ENCODE assay signal across 22 cellular contexts in genomic region chr3:64268926-64269325, GRCh38. TPM values are rescaled to one million over a fixed set of nuclear protein-coding genes. Genes with fewer than 3 reads are reported as not detected.
DNase-seq lines count a peak whose midpoint lies in the region; ATAC-seq and TF ChIP-seq lines count a peak whose summit lies in the region.
"Had no signal": no experiment of that assay in that cellular context is flagged by ENCODE, and none has a peak within 500 bp of the region (broad histone marks: within the 10 kb centered on the region; RNA-seq: fewer than 3 reads in every experiment).

No MANE protein-coding gene starts in this region.

- DNase-seq in Right ventricle myocardium inferior (ENCODE audit: missing footprints), result no peak
- no peak for DNase-seq in cardiac septum (ENCODE audit: low spot score)
- DNase-seq in breast epithelium (ENCODE audit: low spot score in 2 of 2), result no peak
- peak; percentile 22 to 74 (median 72) for DNase-seq in right cardiac atrium
- no peak for DNase-seq in sigmoid colon
- DNase-seq in T1000 (lab: John Stamatoyannopoulos, UW), result no peak
- DNase-seq in islet precursor cell, result no peak
- DNase-seq in NCI-H345 (lab: John Stamatoyannopoulos, UW), result no peak
- DNase-seq: activated CD4-positive, alpha-beta memory T cell treated with anti-CD3 and anti-CD28 coated beads for 36 hours; activated CD4-positive, alpha-beta T cell treated with anti-CD3 and anti-CD28 coated beads for 1 hour; activated naive CD4-positive, alpha-beta T cell; CD4-positive, alpha-beta memory T cell; NCI-H146; NCI-H2171 treated with DMSO at 0.1 percent for 48 hours; NCI-H510A treated with DMSO at 0.1 percent for 48 hours; SHP77 treated with DMSO at 0.1 percent for 48 hours; spleen; stimulated activated CD4-positive, alpha-beta T cell treated with anti-CD3 and anti-CD28 coated beads, Interleukin-2, amount 100 ng/mL, for 24 hours; stimulated activated naive CD8-positive, alpha-beta T cell treated with anti-CD3 and anti-CD28 coated beads, Interleukin-15, Interleukin-2, amounts not matched to agents 100 U/mL and 50 U/mL, for 24 hours; T-helper 2 cell had no signal

- no peaks in the 10 kb centered on the region for H3K27me3 ChIP-seq in breast epithelium
- H3K27me3 ChIP-seq in right cardiac atrium (ENCODE audit: control insufficient read depth, insufficient read depth), result no peaks in the 10 kb centered on the region
- no peaks in the 10 kb centered on the region for H3K27me3 ChIP-seq in sigmoid colon

- 64% methylated on average over 4 of the region's 4 CpGs for WGBS in right cardiac atrium
- WGBS in sigmoid colon, 2 donors, result 61 to 80% methylated on average over 4 of the region's 4 CpGs

- ATAC-seq in Right ventricle myocardium inferior (peak; percentile 30), right cardiac atrium (no peak)
- ATAC-seq: HCT116; stimulated activated naive CD8-positive, alpha-beta T cell treated with anti-CD3 and anti-CD28 coated beads, Interleukin-15, Interleukin-2, amounts not matched to agents 100 U/mL and 50 U/mL, for 24 hours had no signal

- H3K27ac ChIP-seq in breast epithelium, result peak overlapping the region; percentile 91 to 97
- no peak overlapping the region for H3K27ac ChIP-seq in right cardiac atrium (ENCODE audit: low read length)
- peak overlapping the region; percentile 92 to 97 (median 94) for H3K27ac ChIP-seq in sigmoid colon

- TF ChIP-seq CTCF in breast epithelium (IDR thresholded peaks at IDR 0.05) (no peak), sigmoid colon (IDR thresholded peaks at IDR 0.05) (no peak)

- H3K36me3 ChIP-seq in breast epithelium (no peaks in the 10 kb centered on the region), sigmoid colon (no peaks in the 10 kb centered on the region)
- H3K36me3 ChIP-seq: spleen, thoracic aorta had no signal

- no peak for TF ChIP-seq EP300 in sigmoid colon (IDR thresholded peaks at IDR 0.05)

- TF ChIP-seq POLR2A in breast epithelium (IDR thresholded peaks at IDR 0.05), result no peak
- no peak for TF ChIP-seq POLR2A in sigmoid colon (IDR thresholded peaks at IDR 0.05)

- intact Hi-C loops in Right ventricle myocardium inferior (cut with DNase I) (loop anchor here (2.0 to 10.0 kb wide), 6 partner anchors 47 to 237 kb away; no protein-coding TSS in a partner anchor), cardiac septum (cut with DNase I) (loop anchor here (5.0 to 10.0 kb wide), 2 partner anchors 56 to 242 kb away; no protein-coding TSS in a partner anchor), breast epithelium (cut with DNase I; ENCODE audit: low total_unique reads) (no loop called here), right cardiac atrium (cut with DNase I) (loop anchor here in 2 of 4 donors (5.0 to 10.0 kb wide), 2 partner anchors 47 to 104 kb away; no protein-coding TSS in a partner anchor), sigmoid colon (cut with DNase I) (loop anchor here (2.0 to 10.0 kb wide), 4 partner anchors 22 to 216 kb away; no protein-coding TSS in a partner anchor)

- H3K4me1 ChIP-seq in breast epithelium (peaks cover 4 to 8% of the 10 kb centered on the region in 2 donors), right cardiac atrium (ENCODE audit: control insufficient read depth, insufficient read depth, low read length) (peaks cover 5% of the 10 kb centered on the region), sigmoid colon (peaks cover 0 to 27% (median 19%) of the 10 kb centered on the region in 4 donors)
- H3K4me1 ChIP-seq: spleen had no signal

- H3K9me3 ChIP-seq in breast epithelium (no peaks in the 10 kb centered on the region), right cardiac atrium (ENCODE audit: control insufficient read depth, low read length) (no peaks in the 10 kb centered on the region), sigmoid colon (no peaks in the 10 kb centered on the region)
- H3K9me3 ChIP-seq: thoracic aorta had no signal

- no peak overlapping the region for H3K4me3 ChIP-seq in breast epithelium
- H3K4me3 ChIP-seq in right cardiac atrium (ENCODE audit: low read length), result no peak overlapping the region
- H3K4me3 ChIP-seq in sigmoid colon, result no peak overlapping the region

RNA-seq across cellular contexts. Expression of gene PRICKLE2, which starts 43.7 kb away (rescaled TPM):
- total RNA-seq in Right ventricle myocardium inferior (7.7 TPM), cardiac septum (12.4 TPM), breast epithelium (10 to 100 TPM; 35.1 to 72.5 (median 44.5) TPM), right cardiac atrium (10 to 100 TPM; 10.6 to 15.2 (median 11.8) TPM), sigmoid colon (10 to 100 TPM; 61.1 to 96.7 (median 69.9) TPM)
- polyA plus RNA-seq in right cardiac atrium (2.3 TPM), sigmoid colon (1 to 10 TPM in 2 of 3 donors, under 1 TPM in 1; 0.69 to 3.4 (median 1.2) TPM)
- total RNA-seq: activated CD4-positive, alpha-beta memory T cell treated with anti-CD3 and anti-CD28 coated beads for 36 hours; CD4-positive, alpha-beta memory T cell had no signal
- polyA plus RNA-seq: CD4-positive, alpha-beta memory T cell had no signal

Comparison
In these comparisons a context has a peak if more than half of its experiments do, and no peak if none do; other contexts are left out.
1. DNase-seq: peak in right cardiac atrium (3 of 3); none in Right ventricle myocardium inferior (single experiment), cardiac septum (single experiment), breast epithelium (0 of 2), sigmoid colon (single experiment), T1000 (single experiment), islet precursor cell (single experiment) and NCI-H345 (single experiment).